12 cellular contexts compared by ENCODE assay signal in genomic region chr12:41188058-41188840, GRCh38. TPM values are rescaled to one million over a fixed set of nuclear protein-coding genes. Genes with fewer than 3 reads are reported as not detected.
A peak's percentile ranks its signal among the peaks of the same experiment; 100 is the strongest.
DNase-seq lines count a peak whose midpoint lies in the region; FAIRE-seq and TF ChIP-seq lines count a peak whose summit lies in the region.
"Had no signal": no experiment of that assay in that cellular context is flagged by ENCODE, and none has a peak within 500 bp of the region (broad histone marks: within the 10 kb centered on the region; RNA-seq: fewer than 3 reads in every experiment).

Gene PDZRN4 (plus strand): TSS chr12:41188320.

- H3K4me1 Mint-ChIP-seq in MCF 10A (ENCODE audit: insufficient read depth, unreplicated experiment): no peaks in the 10 kb centered on the region
- H3K4me1 Mint-ChIP-seq in nephron: peaks cover 21% of the 10 kb centered on the region
- H3K4me1 Mint-ChIP-seq in activated CD4-positive, alpha-beta T cell treated with anti-CD3 and anti-CD28 coated beads, Interleukin-2, amount 10 ng/mL, durations not matched to agents 24 days and 14 days: peaks cover 2% of the 10 kb centered on the region

- peak; percentile 5 for FAIRE-seq in urothelium cell line (lab: Jason Lieb, UNC)

- no peak for TF ChIP-seq POLR2A in breast epithelium (IDR thresholded peaks at IDR 0.05)
- no peak for TF ChIP-seq POLR2A in esophagus squamous epithelium (IDR thresholded peaks at IDR 0.05)

- no peaks in the 10 kb centered on the region for H3K9me3 Mint-ChIP-seq in MCF 10A (ENCODE audit: unreplicated experiment)
- H3K9me3 Mint-ChIP-seq in nephron: no peaks in the 10 kb centered on the region
- no peaks in the 10 kb centered on the region for H3K9me3 Mint-ChIP-seq in activated CD4-positive, alpha-beta T cell treated with anti-CD3 and anti-CD28 coated beads, Interleukin-2, amount 10 ng/mL, durations not matched to agents 24 days and 14 days
- H3K9me3 Mint-ChIP-seq: activated naive CD8-positive, alpha-beta T cell treated with anti-CD3 and anti-CD28 coated beads, Interleukin-2, amount 10 ng/mL, durations not matched to agents 7 days and 5 days; CD8-positive, alpha-beta T cell had no signal

- CTCF ChIA-PET in MCF 10A (lab: Yijun Ruan, JAX): no interaction called here

- H3K27ac ChIP-seq in breast epithelium (peak within 1 kb of the TSS in 1 of 2 donors; percentile 61), esophagus squamous epithelium (peak within 1 kb of the TSS; percentile 20 to 80 (median 70))

- no TSS peak for BruUV-seq in MCF 10A (replicated peaks; lab: Mats Ljungman, UMichigan)

- H3K36me3 Mint-ChIP-seq in MCF 10A (ENCODE audit: insufficient read depth, unreplicated experiment) (no peaks in the 10 kb centered on the region), nephron (ENCODE audit: low read depth) (no peaks in the 10 kb centered on the region)
- peaks cover 1% of the 10 kb centered on the region for H3K36me3 Mint-ChIP-seq in activated CD4-positive, alpha-beta T cell treated with anti-CD3 and anti-CD28 coated beads, Interleukin-2, amount 10 ng/mL, durations not matched to agents 24 days and 14 days (ENCODE audit: low read depth)
- H3K36me3 Mint-ChIP-seq: CD8-positive, alpha-beta T cell had no signal

- peak within 1 kb of the TSS; percentile 43 to 68 (median 66) for H3K4me3 ChIP-seq in breast epithelium
- H3K4me3 ChIP-seq in esophagus squamous epithelium: peak within 1 kb of the TSS; percentile 24 to 69 (median 46)

- DNase-seq in breast epithelium (ENCODE audit: low spot score in 2 of 2) (no peak), MCF 10A (ENCODE audit: unreplicated experiment) (no peak), esophagus squamous epithelium (lab: John Stamatoyannopoulos, UW) (no peak), urothelium cell line (ENCODE audit: low spot score) (peak; percentile 64), amniotic stem cell (lab: John Stamatoyannopoulos, UW) (no peak), epidermal melanocyte (ENCODE audit: insufficient read length, low spot score) (no peak)
- no peak for DNase-seq in activated CD4-positive, alpha-beta T cell treated with anti-CD3 and anti-CD28 coated beads, Interleukin-2, amount 10 ng/mL, durations not matched to agents 24 days and 14 days
- DNase-seq: activated naive CD8-positive, alpha-beta T cell treated with anti-CD3 and anti-CD28 coated beads, Interleukin-2, amount 10 ng/mL, durations not matched to agents 7 days and 5 days; CD8-positive, alpha-beta T cell; naive thymus-derived CD8-positive, alpha-beta T cell had no signal

- intact Hi-C loops in breast epithelium (cut with DNase I; ENCODE audit: low total_unique reads): no loop called here
- intact Hi-C loops in MCF 10A (cut with micrococcal nuclease): no loop called here
- intact Hi-C loops in esophagus squamous epithelium (cut with DNase I): no loop called here
- intact Hi-C loops in activated CD4-positive, alpha-beta T cell treated with anti-CD3 and anti-CD28 coated beads, Interleukin-2, amount 10 ng/mL, durations not matched to agents 24 days and 14 days (cut with micrococcal nuclease): no loop called here

- H3K27me3 ChIP-seq in breast epithelium (peaks cover 0 to 36% of the 10 kb centered on the region in 2 donors), esophagus squamous epithelium (peaks cover 0 to 50% (median 9%) of the 10 kb centered on the region in 4 donors)

- H3K4me1 ChIP-seq in breast epithelium (peaks cover 0 to 13% of the 10 kb centered on the region in 2 donors), esophagus squamous epithelium (peaks cover 7 to 28% (median 9%) of the 10 kb centered on the region in 3 donors)

- WGBS in esophagus squamous epithelium, 2 donors: 22 to 30% methylated on average over 17 of the region's 67 CpGs

- H3K9me3 ChIP-seq in breast epithelium: no peaks in the 10 kb centered on the region
- no peaks in the 10 kb centered on the region for H3K9me3 ChIP-seq in esophagus squamous epithelium

- no peak within 1 kb of the TSS for H3K4me3 Mint-ChIP-seq in MCF 10A (ENCODE audit: unreplicated experiment)
- H3K4me3 Mint-ChIP-seq in nephron: peak within 1 kb of the TSS; percentile 84 to 89 (median 85)
- no peak within 1 kb of the TSS for H3K4me3 Mint-ChIP-seq in activated CD4-positive, alpha-beta T cell treated with anti-CD3 and anti-CD28 coated beads, Interleukin-2, amount 10 ng/mL, durations not matched to agents 24 days and 14 days
- H3K4me3 Mint-ChIP-seq: activated naive CD8-positive, alpha-beta T cell treated with anti-CD3 and anti-CD28 coated beads, Interleukin-2, amount 10 ng/mL, durations not matched to agents 7 days and 5 days; CD8-positive, alpha-beta T cell had no signal

- no peak for TF ChIP-seq CTCF in breast epithelium (IDR thresholded peaks at IDR 0.05)
- no peak for TF ChIP-seq CTCF in MCF 10A (IDR thresholded peaks at IDR 0.05; ENCODE audit: unreplicated experiment)
- peak in 1 of 6 experiments; percentile 16 for TF ChIP-seq CTCF in esophagus squamous epithelium (IDR thresholded peaks at IDR 0.05)
- TF ChIP-seq CTCF in nephron (IDR thresholded peaks at IDR 0.05; ENCODE audit: unreplicated experiment in 3 of 3): no peak

- H3K36me3 ChIP-seq in breast epithelium (no peaks in the 10 kb centered on the region), esophagus squamous epithelium (no peaks in the 10 kb centered on the region)

- POLR2A ChIA-PET in MCF 10A (lab: Yijun Ruan, JAX): no interaction called here

- H3K27me3 Mint-ChIP-seq in MCF 10A (ENCODE audit: insufficient read depth, unreplicated experiment) (peaks cover 27% of the 10 kb centered on the region), nephron (ENCODE audit: low read depth) (peaks cover 51% of the 10 kb centered on the region)
- peaks cover 36% of the 10 kb centered on the region for H3K27me3 Mint-ChIP-seq in activated CD4-positive, alpha-beta T cell treated with anti-CD3 and anti-CD28 coated beads, Interleukin-2, amount 10 ng/mL, durations not matched to agents 24 days and 14 days

- H3K27ac Mint-ChIP-seq in MCF 10A (ENCODE audit: low read depth, unreplicated experiment) (no peak within 1 kb of the TSS), nephron (peak within 1 kb of the TSS in 2 of 3 experiments; percentile 29 to 77)
- no peak within 1 kb of the TSS for H3K27ac Mint-ChIP-seq in activated CD4-positive, alpha-beta T cell treated with anti-CD3 and anti-CD28 coated beads, Interleukin-2, amount 10 ng/mL, durations not matched to agents 24 days and 14 days
- H3K27ac Mint-ChIP-seq: CD8-positive, alpha-beta T cell; naive thymus-derived CD8-positive, alpha-beta T cell had no signal

RNA-seq across cellular contexts. Expression of gene PDZRN4, which starts in this region (rescaled TPM):
- total RNA-seq in breast epithelium (10 to 100 TPM in 1 of 3 donors, 1 to 10 TPM in 1, under 1 TPM in 1; 0.98 to 53.4 (median 2.8) TPM), MCF 10A (2022) (not detected in 2 replicates), esophagus squamous epithelium (10 to 100 TPM in 1 of 4 donors, 1 to 10 TPM in 1, under 1 TPM in 2; 0.31 to 22.5 (median 2.1) TPM)
- total RNA-seq in activated CD4-positive, alpha-beta T cell treated with anti-CD3 and anti-CD28 coated beads, Interleukin-2, amount 10 ng/mL, durations not matched to agents 24 days and 14 days: not detected in 2 replicates
- total RNA-seq: activated naive CD8-positive, alpha-beta T cell treated with anti-CD3 and anti-CD28 coated beads, Interleukin-2, amount 10 ng/mL, durations not matched to agents 7 days and 5 days; CD8-positive, alpha-beta T cell; naive thymus-derived CD8-positive, alpha-beta T cell; RPMI7951 had no signal

Comparison
In these comparisons a context has a peak if more than half of its experiments do, and no peak if none do; other contexts are left out.
1. H3K27ac Mint-ChIP-seq: peak in nephron (2 of 3); none in MCF 10A (single experiment) and activated CD4-positive, alpha-beta T cell treated with anti-CD3 and anti-CD28 coated beads, Interleukin-2, amount 10 ng/mL, durations not matched to agents 24 days and 14 days (single experiment).
2. H3K4me3 Mint-ChIP-seq: peak in nephron (3 of 3); none in MCF 10A (single experiment) and activated CD4-positive, alpha-beta T cell treated with anti-CD3 and anti-CD28 coated beads, Interleukin-2, amount 10 ng/mL, durations not matched to agents 24 days and 14 days (single experiment).